ENCODE assay signal across 13 cellular contexts in the genomic region with DNA sequence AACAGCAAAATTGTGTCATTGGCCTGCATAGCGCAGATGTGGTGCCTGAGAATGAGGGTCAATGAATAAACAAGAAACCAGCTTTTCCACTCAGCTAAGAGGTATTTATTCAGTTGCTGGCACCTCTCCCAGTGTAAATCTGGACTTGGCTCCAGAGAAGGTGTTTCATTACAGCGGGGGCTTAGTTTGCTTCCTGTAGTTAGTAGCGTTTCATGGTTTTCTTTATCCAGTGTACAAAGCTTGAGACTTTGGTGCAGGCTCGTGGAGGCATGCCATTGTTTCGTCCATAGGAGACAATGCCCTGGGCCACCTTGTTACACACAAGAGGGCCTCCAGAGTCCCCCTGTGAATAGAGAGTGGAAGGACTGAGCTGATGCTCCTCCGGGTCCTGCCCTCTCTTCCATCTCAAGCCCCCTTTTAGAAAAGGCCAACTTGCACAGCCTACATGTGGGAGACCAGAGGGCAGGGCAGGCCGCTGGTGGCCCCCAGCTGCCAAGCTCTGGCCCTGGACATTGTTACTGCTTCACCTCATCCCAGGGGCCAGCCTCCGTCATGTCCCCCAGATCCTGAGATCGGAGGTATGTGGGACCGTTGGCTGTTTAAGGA. TPM values are rescaled to one million over a fixed set of nuclear protein-coding genes. Genes with fewer than 3 reads are reported as not detected.
DNase-seq lines count a peak whose midpoint lies in the region; ATAC-seq, FAIRE-seq and TF ChIP-seq lines count a peak whose summit lies in the region.
"Had no signal": no experiment of that assay in that cellular context is flagged by ENCODE, and none has a peak within 500 bp of the region (broad histone marks: within the 10 kb centered on the region; RNA-seq: fewer than 3 reads in every experiment).

No MANE protein-coding gene starts in this region.

- TF ChIP-seq POLR2A in H54 (IDR thresholded peaks at IDR 0.05; ENCODE audit: low read depth, low read length) = no peak
- no peak for TF ChIP-seq POLR2A in adrenal gland (IDR thresholded peaks at IDR 0.05)

- H3K36me3 Mint-ChIP-seq in activated naive CD8-positive, alpha-beta T cell = peaks cover 2% of the 10 kb centered on the region
- H3K36me3 Mint-ChIP-seq: activated naive CD4-positive, alpha-beta T cell treated with anti-CD3 and anti-CD28 coated beads, Interleukin-2, amount 10 ng/mL, durations not matched to agents 7 days and 5 days; stimulated activated memory B cell treated with anti-CD40 and anti-IgM and Interleukin-4, amounts not matched to agents 10 μg/mL and 1 μg/mL and 100 μg/mL, for 72 hours had no signal

- intact Hi-C loops in adrenal gland (cut with DNase I) = no loop called here

- no peaks in the 10 kb centered on the region for H3K9me3 Mint-ChIP-seq in activated naive CD8-positive, alpha-beta T cell (ENCODE audit: low read depth)
- H3K9me3 Mint-ChIP-seq: activated naive CD4-positive, alpha-beta T cell treated with anti-CD3 and anti-CD28 coated beads, Interleukin-2, amount 10 ng/mL, durations not matched to agents 7 days and 5 days; stimulated activated memory B cell treated with anti-CD40 and anti-IgM and Interleukin-4, amounts not matched to agents 10 μg/mL and 1 μg/mL and 100 μg/mL, for 72 hours had no signal

- DNase-seq in DMS153 treated with DMSO at 0.1 percent for 48 hours (lab: John Stamatoyannopoulos, UW; ENCODE audit: unreplicated experiment) = peak; percentile 82
- peak; percentile 82 for DNase-seq in NCI-H1105 (lab: John Stamatoyannopoulos, UW)
- no peak for DNase-seq in left lobe of liver (ENCODE audit: low spot score)
- DNase-seq in H54 (ENCODE audit: insufficient read length, low spot score) = no peak
- DNase-seq in adrenal gland = no peak
- no peak for DNase-seq in GDM1 (lab: John Stamatoyannopoulos, UW)
- DNase-seq: activated naive CD4-positive, alpha-beta T cell treated with anti-CD3 and anti-CD28 coated beads, Interleukin-2, amount 10 ng/mL, durations not matched to agents 7 days and 5 days; HFFc6 had no signal

- 78 to 84% (median 83%) methylated on average over 8 to 10 of the region's 10 CpGs for WGBS in adrenal gland, 4 donors

- H3K4me1 Mint-ChIP-seq in activated naive CD8-positive, alpha-beta T cell (ENCODE audit: low read depth) = peaks cover 22% of the 10 kb centered on the region
- H3K4me1 Mint-ChIP-seq: mesothelial cell of epicardium; stimulated activated memory B cell treated with anti-CD40 and anti-IgM and Interleukin-4, amounts not matched to agents 10 μg/mL and 1 μg/mL and 100 μg/mL, for 72 hours had no signal

- no peak for FAIRE-seq in H54 (lab: Jason Lieb, UNC)

- TF ChIP-seq CTCF in adrenal gland (IDR thresholded peaks at IDR 0.05) = no peak

- peak; percentile 76 for ATAC-seq in left lobe of liver
- no peak for ATAC-seq in GM19452 (IDR thresholded peaks at IDR 0.05; ENCODE audit: unreplicated experiment)
- ATAC-seq: stimulated activated memory B cell treated with anti-CD40 and anti-IgM and Interleukin-4, amounts not matched to agents 10 μg/mL and 1 μg/mL and 100 μg/mL, for 72 hours had no signal

- no peaks in the 10 kb centered on the region for H3K27me3 Mint-ChIP-seq in activated naive CD8-positive, alpha-beta T cell
- H3K27me3 Mint-ChIP-seq: stimulated activated memory B cell treated with anti-CD40 and anti-IgM and Interleukin-4, amounts not matched to agents 10 μg/mL and 1 μg/mL and 100 μg/mL, for 72 hours had no signal

- H3K4me3 ChIP-seq in adrenal gland = no peak overlapping the region

- no peak overlapping the region for H3K27ac ChIP-seq in adrenal gland

- no peaks in the 10 kb centered on the region for H3K36me3 ChIP-seq in adrenal gland (replicated peaks in 1 of 2)

- H3K4me3 Mint-ChIP-seq in activated naive CD8-positive, alpha-beta T cell = peak overlapping the region; percentile 61
- H3K4me3 Mint-ChIP-seq: activated naive CD4-positive, alpha-beta T cell treated with anti-CD3 and anti-CD28 coated beads, Interleukin-2, amount 10 ng/mL, durations not matched to agents 7 days and 5 days; HFFc6; mesothelial cell of epicardium; stimulated activated memory B cell treated with anti-CD40 and anti-IgM and Interleukin-4, amounts not matched to agents 10 μg/mL and 1 μg/mL and 100 μg/mL, for 72 hours had no signal

- no peaks in the 10 kb centered on the region for H3K27me3 ChIP-seq in adrenal gland

- no peaks in the 10 kb centered on the region for H3K9me3 ChIP-seq in adrenal gland (replicated peaks in 1 of 3)

- no peaks in the 10 kb centered on the region for H3K4me1 ChIP-seq in adrenal gland (replicated peaks in 1 of 2)

- H3K27ac Mint-ChIP-seq in activated naive CD8-positive, alpha-beta T cell = no peak overlapping the region
- H3K27ac Mint-ChIP-seq: activated naive CD4-positive, alpha-beta T cell treated with anti-CD3 and anti-CD28 coated beads, Interleukin-2, amount 10 ng/mL, durations not matched to agents 7 days and 5 days; HFFc6; mesothelial cell of epicardium; stimulated activated memory B cell treated with anti-CD40 and anti-IgM and Interleukin-4, amounts not matched to agents 10 μg/mL and 1 μg/mL and 100 μg/mL, for 72 hours had no signal

RNA-seq across cellular contexts. Expression of gene GZMB, which starts 3.0 kb away (rescaled TPM):
- total RNA-seq in left lobe of liver (1.3 TPM), adrenal gland (1 to 10 TPM in 4 of 8 donors, under 1 TPM in 2, not detected in 2; 0.56 to 2.9 (median 1.5) TPM)
- 1 to 10 TPM; 1.2 to 5.6 (median 2.1) TPM for polyA plus RNA-seq in adrenal gland
- total RNA-seq: fibroblast of lung, HFFc6, mesothelial cell of epicardium had no signal
- polyA plus RNA-seq: fibroblast of lung had no signal

RNA-seq across cellular contexts. Expression of gene GZMH, which starts 21.5 kb away (rescaled TPM):
- 0.28 TPM for total RNA-seq in left lobe of liver
- total RNA-seq in adrenal gland = 1 to 10 TPM in 3 of 8 donors, under 1 TPM in 2, not detected in 3; 0.48 to 5.1 (median 1.0) TPM
- polyA plus RNA-seq in adrenal gland = 1 to 10 TPM; 1.1 to 6.5 (median 2.7) TPM
- total RNA-seq: fibroblast of lung, HFFc6, mesothelial cell of epicardium had no signal
- polyA plus RNA-seq: fibroblast of lung had no signal

RNA-seq across cellular contexts. Expression of gene CTSG, which starts 54.9 kb away (rescaled TPM):
- total RNA-seq in left lobe of liver (0.55 TPM), adrenal gland (under 1 TPM in 3 of 8 donors, not detected in 5; 0.32 to 0.55 (median 0.39) TPM)
- polyA plus RNA-seq in adrenal gland = under 1 TPM in 1 of 3 donors, not detected in 2; 0.13 TPM
- total RNA-seq: fibroblast of lung, HFFc6, mesothelial cell of epicardium had no signal
- polyA plus RNA-seq: fibroblast of lung had no signal

Comparison
In these comparisons a context has a peak if more than half of its experiments do, and no peak if none do; other contexts are left out.
1. DNase-seq: peak in DMS153 treated with DMSO at 0.1 percent for 48 hours (single experiment) and NCI-H1105 (single experiment); none in left lobe of liver (single experiment), H54 (single experiment), adrenal gland (0 of 7) and GDM1 (single experiment).